In the genomic region with DNA sequence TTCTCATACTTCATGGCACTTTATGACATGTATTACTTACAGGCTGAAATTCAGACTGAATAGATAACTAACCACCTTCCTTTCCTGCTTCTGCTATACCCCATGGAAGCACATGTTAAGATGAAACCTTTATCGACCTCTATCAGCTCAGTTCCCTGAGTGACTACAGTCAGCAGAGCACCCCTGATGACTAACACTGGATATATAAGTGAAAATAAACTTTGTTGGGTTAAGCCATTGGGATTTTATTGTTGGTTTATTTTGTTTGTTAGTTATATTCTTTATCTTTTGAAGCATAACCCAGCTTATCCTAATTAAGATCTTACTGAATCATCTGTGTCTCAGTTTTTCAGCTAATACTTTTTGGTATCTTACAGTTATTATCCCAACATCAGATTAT, we compare ENCODE assay signal across 16 cellular contexts. TPM values are rescaled to one million over a fixed set of nuclear protein-coding genes. Genes with fewer than 3 reads are reported as not detected.
DNase-seq lines count a peak whose midpoint lies in the region; ATAC-seq and TF ChIP-seq lines count a peak whose summit lies in the region.
"Had no signal": no experiment of that assay in that cellular context is flagged by ENCODE, and none has a peak within 500 bp of the region (broad histone marks: within the 10 kb centered on the region; RNA-seq: fewer than 3 reads in every experiment).

No MANE protein-coding gene starts in this region.

- H2BK20ac ChIP-seq in IMR-90 (ENCODE audit: low read depth, low read length): no peak overlapping the region

- dilution Hi-C loops in IMR-90 (cut with HindIII; ENCODE audit: low sequenced_read_pairs, unreplicated experiment): loop anchor here (25.0 kb wide), 1 partner anchor 329 kb away; no protein-coding TSS in a partner anchor

- no TSS peak for BruUV-seq in IMR-90 (replicated peaks; lab: Mats Ljungman, UMichigan)

- DNase-seq in EL: peak; percentile 7
- peak; percentile 35 for DNase-seq in IMR-90
- DNase-seq in iris pigment epithelial cell (ENCODE audit: low read depth): peak; percentile 5
- DNase-seq in NAMALWA (ENCODE audit: low spot score): no peak
- no peak for DNase-seq in breast epithelium (ENCODE audit: low spot score in 2 of 2)
- DNase-seq: 8988T; AML-193; CD8-positive, alpha-beta memory T cell; DMS53; HCEC 1CT; HFFc6 had no signal

- peaks cover 2 to 7% of the 10 kb centered on the region in 2 experiments; a peak in 3 of 4 replicates for H3K79me1 ChIP-seq in IMR-90 (ENCODE audit: low read depth in 1 of 2, low read length in 2 of 2)

- no peak overlapping the region for H2BK120ac ChIP-seq in IMR-90 (ENCODE audit: low read depth, low read length)

- intact Hi-C loops in IMR-90 (cut with micrococcal nuclease): no loop called here
- intact Hi-C loops in breast epithelium (cut with DNase I; ENCODE audit: low total_unique reads): no loop called here

- no peak overlapping the region for H3K9ac ChIP-seq in IMR-90 (ENCODE audit: low read depth, low read length)
- H3K9ac ChIP-seq: BLaER1 had no signal

- H2AK5ac ChIP-seq in IMR-90 (ENCODE audit: low read depth, low read length): no peak overlapping the region

- no peak overlapping the region for H3K23ac ChIP-seq in IMR-90 (ENCODE audit: low read depth, low read length)

- no peak overlapping the region for H2AFZ ChIP-seq in IMR-90 (replicated peaks; ENCODE audit: low read length, poor library complexity)

- H4K20me1 ChIP-seq in IMR-90 (ENCODE audit: insufficient read depth, low read length): no peaks in the 10 kb centered on the region
- H4K20me1 ChIP-seq: BLaER1 had no signal

- H3K4me3 ChIP-seq in IMR-90 (ENCODE audit: insufficient read depth, low read depth, low read length) (no peak overlapping the region), breast epithelium (no peak overlapping the region)
- H3K4me3 ChIP-seq: BLaER1 had no signal

- H3K56ac ChIP-seq in IMR-90 (ENCODE audit: extremely low read depth, insufficient read depth, low read length): no peak overlapping the region

- H3K4me2 ChIP-seq in IMR-90 (ENCODE audit: low read depth, low read length): no peak overlapping the region
- H3K4me2 ChIP-seq: BLaER1 had no signal

- H3K9me1 ChIP-seq in IMR-90 (ENCODE audit: insufficient read depth, low read length): no peaks in the 10 kb centered on the region

- H3K4ac ChIP-seq in IMR-90 (ENCODE audit: low read depth, low read length): no peak overlapping the region

- H3K36me3 ChIP-seq in IMR-90 (ENCODE audit: control insufficient read depth, insufficient read depth, low read length) (peaks cover 11% of the 10 kb centered on the region), breast epithelium (no peaks in the 10 kb centered on the region)

- H4K8ac ChIP-seq in IMR-90 (ENCODE audit: low read depth in 2 of 2, low read length in 2 of 2): no peak overlapping the region

- H3K9me3 ChIP-seq in IMR-90 (ENCODE audit: control insufficient read depth, insufficient read depth, low read length) (peaks cover 6% of the 10 kb centered on the region), breast epithelium (no peaks in the 10 kb centered on the region)

- no CpG with 5 or more reads among the region's 1 CpG for WGBS in IMR-90 (ENCODE audit: extremely low coverage in 2 of 2, insufficient read length in 1 of 2), 2 experiments

- TF ChIP-seq CTCF in IMR-90 (conservative IDR thresholded peaks at IDR 0.05; ENCODE audit: low read depth, low read length) (no peak), VCaP (conservative IDR thresholded peaks at IDR 0.05) (no peak), breast epithelium (IDR thresholded peaks at IDR 0.05) (no peak)

- TF ChIP-seq POLR2A in IMR-90 (IDR thresholded peaks at IDR 0.05; ENCODE audit: low read depth, low read length): no peak
- no peak for TF ChIP-seq POLR2A in breast epithelium (IDR thresholded peaks at IDR 0.05)

- no peak overlapping the region for H3K14ac ChIP-seq in IMR-90 (replicated peaks; ENCODE audit: low read depth, low read length)

- H3K4me1 ChIP-seq in IMR-90 (ENCODE audit: control insufficient read depth, insufficient read depth, low read length) (no peaks in the 10 kb centered on the region), breast epithelium (no peaks in the 10 kb centered on the region)
- H3K4me1 ChIP-seq: BLaER1 had no signal

- CTCF ChIA-PET in IMR-90 (lab: Yijun Ruan, JAX): no interaction called here

- H4K91ac ChIP-seq in IMR-90 (ENCODE audit: insufficient read depth, low read depth, low read length): no peak overlapping the region

- no peaks in the 10 kb centered on the region for H3K27me3 ChIP-seq in IMR-90 (ENCODE audit: control insufficient read depth, insufficient read depth, low read length)
- no peaks in the 10 kb centered on the region for H3K27me3 ChIP-seq in breast epithelium
- H3K27me3 ChIP-seq: BLaER1 had no signal

- TF ChIP-seq RAD21 in IMR-90 (IDR thresholded peaks at IDR 0.05; ENCODE audit: low read length): no peak

- H3K27ac ChIP-seq in IMR-90 (ENCODE audit: insufficient read depth, low read length): no peak overlapping the region
- H3K27ac ChIP-seq in VCaP: peak overlapping the region; percentile 20; the same call in 1 of the 2 replicates
- no peak overlapping the region for H3K27ac ChIP-seq in breast epithelium
- H3K27ac ChIP-seq: BLaER1 had no signal

- H2BK15ac ChIP-seq in IMR-90 (ENCODE audit: low read depth, low read length): no peak overlapping the region

- no peak overlapping the region for H3K18ac ChIP-seq in IMR-90 (ENCODE audit: low read depth, low read length)

- no peak overlapping the region for H4K5ac ChIP-seq in IMR-90 (ENCODE audit: low read depth, low read length)

- ATAC-seq in IMR-90 (ENCODE audit: low read depth): peak; percentile 54
- no peak for ATAC-seq in GM18517 (IDR thresholded peaks at IDR 0.05; ENCODE audit: unreplicated experiment)
- no peak for ATAC-seq in HG03175 (IDR thresholded peaks at IDR 0.05; ENCODE audit: unreplicated experiment)
- ATAC-seq: HepG2 had no signal

- in situ Hi-C loops in IMR-90 (cut with MboI; ENCODE audit: low sequenced_read_pairs): no loop called here

- no peak overlapping the region for H2BK5ac ChIP-seq in IMR-90 (ENCODE audit: low read depth, low read length, poor library complexity, severe bottlenecking)

- POLR2A ChIA-PET in IMR-90 (lab: Charles Lee; ENCODE audit: unreplicated experiment): no interaction called here

- no peak overlapping the region for H2AK9ac ChIP-seq in IMR-90 (replicated peaks; ENCODE audit: low read depth, low read length, poor library complexity)

TF ChIP-seq in IMR-90, 13 proteins besides CTCF, POLR2A, EP300 and RAD21:
- no peak for TF ChIP-seq CEBPB (IDR thresholded peaks at IDR 0.05; ENCODE audit: low read depth, low read length)
- no peak for TF ChIP-seq BHLHE40 (IDR thresholded peaks at IDR 0.05; ENCODE audit: low read depth, low read length)
- TF ChIP-seq, protein P1, sequence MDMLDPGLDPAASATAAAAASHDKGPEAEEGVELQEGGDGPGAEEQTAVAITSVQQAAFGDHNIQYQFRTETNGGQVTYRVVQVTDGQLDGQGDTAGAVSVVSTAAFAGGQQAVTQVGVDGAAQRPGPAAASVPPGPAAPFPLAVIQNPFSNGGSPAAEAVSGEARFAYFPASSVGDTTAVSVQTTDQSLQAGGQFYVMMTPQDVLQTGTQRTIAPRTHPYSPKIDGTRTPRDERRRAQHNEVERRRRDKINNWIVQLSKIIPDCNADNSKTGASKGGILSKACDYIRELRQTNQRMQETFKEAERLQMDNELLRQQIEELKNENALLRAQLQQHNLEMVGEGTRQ (IDR thresholded peaks at IDR 0.05; ENCODE audit: low read depth, low read length): no peak
- TF ChIP-seq MAZ (IDR thresholded peaks at IDR 0.05; ENCODE audit: borderline replicate concordance, low read depth, low read length): no peak
- no peak for TF ChIP-seq MXI1 (IDR thresholded peaks at IDR 0.05; ENCODE audit: borderline replicate concordance, low read depth, low read length)
- no peak for TF ChIP-seq MAFK (IDR thresholded peaks at IDR 0.05; ENCODE audit: low read depth, low read length)
- TF ChIP-seq, protein P2, sequence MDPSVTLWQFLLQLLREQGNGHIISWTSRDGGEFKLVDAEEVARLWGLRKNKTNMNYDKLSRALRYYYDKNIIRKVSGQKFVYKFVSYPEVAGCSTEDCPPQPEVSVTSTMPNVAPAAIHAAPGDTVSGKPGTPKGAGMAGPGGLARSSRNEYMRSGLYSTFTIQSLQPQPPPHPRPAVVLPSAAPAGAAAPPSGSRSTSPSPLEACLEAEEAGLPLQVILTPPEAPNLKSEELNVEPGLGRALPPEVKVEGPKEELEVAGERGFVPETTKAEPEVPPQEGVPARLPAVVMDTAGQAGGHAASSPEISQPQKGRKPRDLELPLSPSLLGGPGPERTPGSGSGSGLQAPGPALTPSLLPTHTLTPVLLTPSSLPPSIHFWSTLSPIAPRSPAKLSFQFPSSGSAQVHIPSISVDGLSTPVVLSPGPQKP (IDR thresholded peaks at IDR 0.05; ENCODE audit: borderline replicate concordance, low read depth, low read length): no peak
- TF ChIP-seq CHD1 (IDR thresholded peaks at IDR 0.05; ENCODE audit: low read depth, low read length): no peak
- TF ChIP-seq NFE2L2 (IDR thresholded peaks at IDR 0.05; ENCODE audit: low read depth, low read length): no peak
- TF ChIP-seq RCOR1 (IDR thresholded peaks at IDR 0.05; ENCODE audit: insufficient replicate concordance, low read length): no peak
- no peak for TF ChIP-seq SMC3 (IDR thresholded peaks at IDR 0.05; ENCODE audit: low read depth, low read length)
- TF ChIP-seq FOS (IDR thresholded peaks at IDR 0.05; ENCODE audit: low read depth, low read length): no peak

RNA-seq across cellular contexts. Expression of a gene that starts 23.0 kb away (rescaled TPM):
- total RNA-seq in IMR-90 (2012; rRNA removed) (18.1 and 19.5 TPM in 2 replicates), breast epithelium (10 to 100 TPM; 45.6 to 82.8 (median 68.2) TPM)
- 15.0 and 18.6 TPM in 2 replicates for polyA plus RNA-seq in IMR-90 (2012; rRNA removed)
- 3.8 and 11.0 TPM in 2 replicates for polyA plus RNA-seq in IMR-90 (2012; cell fraction: cytosol; rRNA removed)
- 9.7 and 20.0 TPM in 2 replicates for polyA plus RNA-seq in IMR-90 (2012; cell fraction: nucleus; rRNA removed; ENCODE audit: low replicate concordance)

RNA-seq across cellular contexts. Expression of a gene that starts 23.7 kb away (rescaled TPM):
- 4.1 and 11.7 TPM in 2 replicates for total RNA-seq in IMR-90 (2012; rRNA removed)
- polyA plus RNA-seq in IMR-90 (2012; rRNA removed): 6.9 and 9.4 TPM in 2 replicates
- 0.36 and 0.73 TPM in 2 replicates for polyA plus RNA-seq in IMR-90 (2012; cell fraction: cytosol; rRNA removed)
- 1.8 and 15.4 TPM in 2 replicates for polyA plus RNA-seq in IMR-90 (2012; cell fraction: nucleus; rRNA removed; ENCODE audit: low replicate concordance)
- 10 to 100 TPM; 27.2 to 30.7 (median 29.5) TPM for total RNA-seq in breast epithelium

RNA-seq across cellular contexts. Expression of a gene that starts 23.8 kb away (rescaled TPM):
- total RNA-seq in IMR-90 (2012; rRNA removed) (5.9 and 10.3 TPM in 2 replicates), breast epithelium (10 to 100 TPM in 1 of 3 donors, 1 to 10 TPM in 2; 6.7 to 11.4 (median 9.2) TPM)
- 3.6 and 5.6 TPM in 2 replicates for polyA plus RNA-seq in IMR-90 (2012; rRNA removed)
- polyA plus RNA-seq in IMR-90 (2012; cell fraction: cytosol; rRNA removed): 0.48 and 0.61 TPM in 2 replicates
- 0.18 and 2.3 TPM in 2 replicates for polyA plus RNA-seq in IMR-90 (2012; cell fraction: nucleus; rRNA removed; ENCODE audit: low replicate concordance)

Comparison
In these comparisons a context has a peak if more than half of its experiments do, and no peak if none do; other contexts are left out.
1. DNase-seq: peak in EL (single experiment), IMR-90 (single experiment) and iris pigment epithelial cell (single experiment); none in NAMALWA (single experiment) and breast epithelium (0 of 2).